1 cellular context compared by ENCODE assay signal in the genomic region with DNA sequence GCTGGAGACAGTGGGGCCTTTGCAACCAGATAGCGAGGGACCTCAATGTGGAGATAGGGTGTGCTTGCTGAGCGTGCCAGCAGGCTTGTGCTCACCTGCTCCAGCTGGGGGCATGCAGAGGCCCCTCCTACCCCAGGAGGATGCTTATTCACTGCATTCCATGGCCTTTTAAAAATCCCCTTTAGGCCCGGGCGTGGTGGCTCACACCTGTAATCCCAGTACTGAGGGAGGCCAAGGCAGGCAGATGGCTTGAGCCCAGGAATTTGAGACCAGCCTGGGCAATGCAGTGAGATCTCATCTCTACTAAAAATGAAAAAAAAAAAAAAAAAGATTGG.
TF ChIP-seq lines count a peak whose summit lies in the region.

No MANE protein-coding gene starts in this region.

TF ChIP-seq in A549, 52 proteins besides CTCF, POLR2A, EP300 and RAD21 (continued from another document):
- TF ChIP-seq HOXB13 (CRISPR knock-in tag; IDR thresholded peaks at IDR 0.05; ENCODE audit: low read depth) (no peak), FOSB (CRISPR knock-in tag; IDR thresholded peaks at IDR 0.05) (no peak), BCL3 (IDR thresholded peaks at IDR 0.05) (no peak), FOXS1 (CRISPR knock-in tag; IDR thresholded peaks at IDR 0.05) (no peak), MAX (IDR thresholded peaks at IDR 0.05) (no peak), TFCP2L1 (CRISPR knock-in tag; IDR thresholded peaks at IDR 0.05) (no peak)
- TF ChIP-seq, protein P1, sequence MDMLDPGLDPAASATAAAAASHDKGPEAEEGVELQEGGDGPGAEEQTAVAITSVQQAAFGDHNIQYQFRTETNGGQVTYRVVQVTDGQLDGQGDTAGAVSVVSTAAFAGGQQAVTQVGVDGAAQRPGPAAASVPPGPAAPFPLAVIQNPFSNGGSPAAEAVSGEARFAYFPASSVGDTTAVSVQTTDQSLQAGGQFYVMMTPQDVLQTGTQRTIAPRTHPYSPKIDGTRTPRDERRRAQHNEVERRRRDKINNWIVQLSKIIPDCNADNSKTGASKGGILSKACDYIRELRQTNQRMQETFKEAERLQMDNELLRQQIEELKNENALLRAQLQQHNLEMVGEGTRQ (IDR thresholded peaks at IDR 0.05): no peak
